In genomic region chr10:103854687-103855423, GRCh38 we compare ENCODE assay signal across 8 cellular contexts. TPM values are rescaled to one million over a fixed set of nuclear protein-coding genes. Genes with fewer than 3 reads are reported as not detected.
DNase-seq lines count a peak whose midpoint lies in the region; ATAC-seq and TF ChIP-seq lines count a peak whose summit lies in the region.

No MANE protein-coding gene starts in this region.

- in situ Hi-C loops in IMR-90 (cut with MboI; ENCODE audit: low sequenced_read_pairs), result loop anchor here (5.0 to 10.0 kb wide), 2 partner anchors 138 to 260 kb away; no protein-coding TSS in a partner anchor

- H3K56ac ChIP-seq in IMR-90 (ENCODE audit: extremely low read depth, insufficient read depth, low read length), result no peak overlapping the region

- peaks cover 18% of the 10 kb centered on the region for H3K9me1 ChIP-seq in IMR-90 (ENCODE audit: insufficient read depth, low read length)

- H3K36me3 ChIP-seq in IMR-90 (ENCODE audit: control insufficient read depth, insufficient read depth, low read length) (no peaks in the 10 kb centered on the region), left ventricle myocardium inferior (no peaks in the 10 kb centered on the region), rectal smooth muscle tissue (ENCODE audit: control insufficient read depth, insufficient read depth, low read length) (no peaks in the 10 kb centered on the region)

- peaks cover 22% of the 10 kb centered on the region for H3K27me3 Mint-ChIP-seq in activated naive CD4-positive, alpha-beta T cell treated with anti-CD3 and anti-CD28 coated beads, Interleukin-2, amount 50 U/mL, for 24 hours

- peak overlapping the region; percentile 17; the same call in 1 of the 2 replicates for H3K18ac ChIP-seq in IMR-90 (ENCODE audit: low read depth, low read length)

- TF ChIP-seq CTCF in AG09319 (IDR thresholded peaks at IDR 0.05; ENCODE audit: low read depth, low read length), result peak; percentile 16
- TF ChIP-seq CTCF in IMR-90 (conservative IDR thresholded peaks at IDR 0.05; ENCODE audit: low read depth, low read length), result peak; percentile 12; the same call in 1 of the 2 replicates
- peak; percentile 43 for TF ChIP-seq CTCF in left ventricle myocardium inferior (IDR thresholded peaks at IDR 0.05; ENCODE audit: borderline replicate concordance)

- peak overlapping the region; percentile 90 for H2AFZ ChIP-seq in IMR-90 (replicated peaks; ENCODE audit: low read length, poor library complexity)

- H4K5ac ChIP-seq in IMR-90 (ENCODE audit: low read depth, low read length), result peak overlapping the region; percentile 19; the same call in 1 of the 2 replicates

- peaks cover 33% of the 10 kb centered on the region for H3K4me1 ChIP-seq in IMR-90 (ENCODE audit: control insufficient read depth, insufficient read depth, low read length)
- peaks cover 62% of the 10 kb centered on the region for H3K4me1 ChIP-seq in left ventricle myocardium inferior
- H3K4me1 ChIP-seq in rectal smooth muscle tissue (ENCODE audit: control insufficient read depth, insufficient read depth, low read length), result peaks cover 25% of the 10 kb centered on the region

- H2AK9ac ChIP-seq in IMR-90 (replicated peaks; ENCODE audit: low read depth, low read length, poor library complexity), result peak overlapping the region; percentile 35

- peaks cover 17% of the 10 kb centered on the region for H3K4me1 Mint-ChIP-seq in activated naive CD4-positive, alpha-beta T cell treated with anti-CD3 and anti-CD28 coated beads, Interleukin-2, amount 50 U/mL, for 24 hours

- 0 out of 2 replicates have a peak overlapping the region, but pooled peaks have one; percentile 25 for H4K91ac ChIP-seq in IMR-90 (ENCODE audit: insufficient read depth, low read depth, low read length)

- dilution Hi-C loops in IMR-90 (cut with HindIII; ENCODE audit: low sequenced_read_pairs, unreplicated experiment), result loop anchor here (25.0 kb wide), 1 partner anchor 143 kb away; no protein-coding TSS in a partner anchor

- intact Hi-C loops in IMR-90 (cut with micrococcal nuclease), result loop anchor here (5.0 kb wide), 2 partner anchors 83 to 258 kb away; no protein-coding TSS in a partner anchor
- intact Hi-C loops in left ventricle myocardium inferior (cut with micrococcal nuclease), result no loop called here

- H3K9ac ChIP-seq in IMR-90 (ENCODE audit: low read depth, low read length), result peak overlapping the region; percentile 69
- H3K9ac ChIP-seq in rectal smooth muscle tissue (ENCODE audit: low read length), result peak overlapping the region; percentile 62

- WGBS in IMR-90 (ENCODE audit: extremely low coverage in 2 of 2, insufficient read length in 1 of 2), 2 experiments, result 4% methylated on average over 14 of the region's 57 CpGs; no CpG with 5 or more reads in 1 of the 2 experiments

- H3K36me3 Mint-ChIP-seq in activated naive CD4-positive, alpha-beta T cell treated with anti-CD3 and anti-CD28 coated beads, Interleukin-2, amount 50 U/mL, for 24 hours, result peaks cover 2% of the 10 kb centered on the region

- H2BK15ac ChIP-seq in IMR-90 (ENCODE audit: low read depth, low read length), result no peak overlapping the region; the same call in 2 of the 3 replicates

- peak overlapping the region; percentile 42 for H3K4ac ChIP-seq in IMR-90 (ENCODE audit: low read depth, low read length)

- BruUV-seq in IMR-90 (replicated peaks; lab: Mats Ljungman, UMichigan), result no TSS peak

- ATAC-seq in IMR-90 (ENCODE audit: low read depth) (peak; percentile 40), HG02840 (IDR thresholded peaks at IDR 0.05; ENCODE audit: low FRiP score, unreplicated experiment) (no peak), GM19324 (IDR thresholded peaks at IDR 0.05; ENCODE audit: low FRiP score, unreplicated experiment) (no peak)

- no peak for TF ChIP-seq POLR2A in IMR-90 (IDR thresholded peaks at IDR 0.05; ENCODE audit: low read depth, low read length)

- CTCF ChIA-PET in IMR-90 (lab: Yijun Ruan, JAX), result interaction anchor here (0.8 to 1.9 kb wide), 6 partner anchors 74 to 169 kb away, joined by 3 to 6 read pairs (median 4); no protein-coding TSS in a partner anchor

- H4K20me1 ChIP-seq in IMR-90 (ENCODE audit: insufficient read depth, low read length), result 0 out of 2 replicates have a peak, but pooled peaks cover 8% of the 10 kb centered on the region

- H2BK5ac ChIP-seq in IMR-90 (ENCODE audit: low read depth, low read length, poor library complexity, severe bottlenecking), result no peak overlapping the region

- peak overlapping the region; percentile 29; the same call in 1 of the 2 replicates for H2AK5ac ChIP-seq in IMR-90 (ENCODE audit: low read depth, low read length)

- peak overlapping the region; percentile 48 for H3K14ac ChIP-seq in IMR-90 (replicated peaks; ENCODE audit: low read depth, low read length)

- peak overlapping the region; percentile 44; the same call in 1 of the 2 replicates for H3K27ac ChIP-seq in IMR-90 (ENCODE audit: insufficient read depth, low read length)
- H3K27ac ChIP-seq in left ventricle myocardium inferior (replicated peaks), result peak overlapping the region; percentile 87
- peak overlapping the region; percentile 72 for H3K27ac ChIP-seq in rectal smooth muscle tissue (ENCODE audit: low read depth, low read length)

- H3K4me3 Mint-ChIP-seq in activated naive CD4-positive, alpha-beta T cell treated with anti-CD3 and anti-CD28 coated beads, Interleukin-2, amount 50 U/mL, for 24 hours, result peak overlapping the region; percentile 87

- H2BK120ac ChIP-seq in IMR-90 (ENCODE audit: low read depth, low read length), result peak overlapping the region; percentile 44; the same call in 1 of the 2 replicates

- peak overlapping the region; percentile 83; the same call in 1 of the 2 replicates for H3K23ac ChIP-seq in IMR-90 (ENCODE audit: low read depth, low read length)

- H2BK20ac ChIP-seq in IMR-90 (ENCODE audit: low read depth, low read length), result no peak overlapping the region

- POLR2A ChIA-PET in IMR-90 (lab: Charles Lee; ENCODE audit: unreplicated experiment), result no interaction called here

- peak overlapping the region in 1 of 2 experiments; percentile 68; a peak in 1 of 4 replicates for H4K8ac ChIP-seq in IMR-90 (ENCODE audit: low read depth in 2 of 2, low read length in 2 of 2)

- no peak overlapping the region for H3K27ac Mint-ChIP-seq in activated naive CD4-positive, alpha-beta T cell treated with anti-CD3 and anti-CD28 coated beads, Interleukin-2, amount 50 U/mL, for 24 hours

- peaks cover 7 to 46% of the 10 kb centered on the region in 2 experiments; a peak in 3 of 4 replicates for H3K79me1 ChIP-seq in IMR-90 (ENCODE audit: low read depth in 1 of 2, low read length in 2 of 2)

- no peak for TF ChIP-seq RAD21 in IMR-90 (IDR thresholded peaks at IDR 0.05; ENCODE audit: low read length)

- DNase-seq in AG09319 (ENCODE audit: extremely low read depth, low read depth) (no peak), IMR-90 (peak; percentile 24), left ventricle myocardium inferior (peak; percentile 57), NCI-H2029 (lab: John Stamatoyannopoulos, UW) (no peak)

- H3K4me3 ChIP-seq in IMR-90 (ENCODE audit: insufficient read depth, low read depth, low read length) (peak overlapping the region; percentile 92), left ventricle myocardium inferior (peak overlapping the region; percentile 87), rectal smooth muscle tissue (ENCODE audit: low read length) (peak overlapping the region; percentile 85)

- peak overlapping the region; percentile 85 for H3K4me2 ChIP-seq in IMR-90 (ENCODE audit: low read depth, low read length)

- H3K9me3 Mint-ChIP-seq in activated naive CD4-positive, alpha-beta T cell treated with anti-CD3 and anti-CD28 coated beads, Interleukin-2, amount 50 U/mL, for 24 hours, result no peaks in the 10 kb centered on the region

- H3K9me3 ChIP-seq in IMR-90 (ENCODE audit: control insufficient read depth, insufficient read depth, low read length) (no peaks in the 10 kb centered on the region), left ventricle myocardium inferior (replicated peaks) (no peaks in the 10 kb centered on the region)

- H3K27me3 ChIP-seq in IMR-90 (ENCODE audit: control insufficient read depth, insufficient read depth, low read length) (no peaks in the 10 kb centered on the region), left ventricle myocardium inferior (ENCODE audit: low read depth) (no peaks in the 10 kb centered on the region), rectal smooth muscle tissue (ENCODE audit: control insufficient read depth, insufficient read depth, low read length) (no peaks in the 10 kb centered on the region)

TF ChIP-seq in IMR-90, 13 proteins besides CTCF, POLR2A, EP300 and RAD21:
- TF ChIP-seq ELK1 (IDR thresholded peaks at IDR 0.05; ENCODE audit: borderline replicate concordance, low read depth, low read length) (no peak), MAZ (IDR thresholded peaks at IDR 0.05; ENCODE audit: borderline replicate concordance, low read depth, low read length) (peak; percentile 11; the same call in 1 of the 2 replicates), MAFK (IDR thresholded peaks at IDR 0.05; ENCODE audit: low read depth, low read length) (no peak)
TF ChIP-seq in IMR-90: peak in this region for 1.

RNA-seq across cellular contexts. Expression of gene SH3PXD2A, which starts 0.5 kb away (rescaled TPM):
- total RNA-seq in IMR-90 (2012; rRNA removed), result 6.3 and 6.7 TPM in 2 replicates
- 23.0 and 26.3 TPM in 2 replicates for polyA plus RNA-seq in IMR-90 (2012; rRNA removed)
- polyA plus RNA-seq in IMR-90 (2012; cell fraction: cytosol; rRNA removed), result 10.2 and 16.7 TPM in 2 replicates
- 51.9 and 61.4 TPM in 2 replicates for polyA plus RNA-seq in IMR-90 (2012; cell fraction: nucleus; rRNA removed; ENCODE audit: low replicate concordance)
- 34.4 TPM for total RNA-seq in left ventricle myocardium inferior

Comparison
In these comparisons a context has a peak if more than half of its experiments do, and no peak if none do; other contexts are left out.
1. DNase-seq: peak in IMR-90 (single experiment) and left ventricle myocardium inferior (single experiment); none in AG09319 (single experiment) and NCI-H2029 (single experiment).
2. Peak in every context shown above with its lines, with median percentiles within 50 percentile points of each other: CTCF ChIP-seq, H3K27ac ChIP-seq and H3K4me3 ChIP-seq.